23 cellular contexts compared by ENCODE assay signal in the genomic region with DNA sequence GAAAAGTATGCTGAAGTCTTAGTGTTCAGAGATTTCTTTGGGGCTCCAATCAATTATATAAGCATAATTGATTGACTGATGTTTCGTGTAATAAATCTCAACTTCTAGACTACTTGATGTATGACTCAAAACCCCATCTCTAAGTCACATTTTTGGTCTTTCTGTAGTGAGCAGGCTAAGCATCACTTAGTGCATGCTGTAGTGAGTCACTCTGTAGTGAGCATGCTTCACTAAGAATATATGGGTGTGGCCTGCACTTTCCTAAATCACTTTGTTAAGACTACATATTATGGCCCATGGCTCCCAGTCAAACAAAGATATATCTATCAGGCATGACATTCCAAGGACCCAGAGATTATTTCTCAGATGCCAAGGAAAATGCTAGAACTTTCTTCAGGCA.
"Had no signal": no experiment of that assay in that cellular context is flagged by ENCODE, and none has a peak within 500 bp of the region (broad histone marks: within the 10 kb centered on the region; RNA-seq: fewer than 3 reads in every experiment).

No MANE protein-coding gene starts in this region.

- H3K27ac ChIP-seq: breast epithelium, esophagus squamous epithelium had no signal

- H3K27me3 ChIP-seq: breast epithelium, esophagus squamous epithelium had no signal

- H3K4me3 ChIP-seq: breast epithelium, esophagus squamous epithelium, lung had no signal

- H3K27ac Mint-ChIP-seq: activated CD4-positive, alpha-beta T cell treated with anti-CD3 and anti-CD28 coated beads, Interleukin-2, amount 10 ng/mL, durations not matched to agents 7 days and 5 days; activated CD8-positive, alpha-beta T cell treated with anti-CD3 and anti-CD28 coated beads, Interleukin-2, amount 10 ng/mL, durations not matched to agents 7 days and 5 days; dendritic cell treated with granulocyte-macrophage colony-stimulating factor and Interleukin-4, amounts not matched to agents 40 ng/mL and 50 ng/mL, for 4 days had no signal

- DNase-seq: activated CD4-positive, alpha-beta T cell treated with anti-CD3 and anti-CD28 coated beads, Interleukin-2, amount 10 ng/mL, durations not matched to agents 7 days and 5 days; activated CD8-positive, alpha-beta T cell treated with anti-CD3 and anti-CD28 coated beads, Interleukin-2, amount 10 ng/mL, durations not matched to agents 7 days and 5 days; activated effector memory CD4-positive, alpha-beta T cell treated with Interleukin-2 at 50 U/mL for 16 hours; activated naive CD4-positive, alpha-beta T cell treated with anti-CD3 and anti-CD28 coated beads, Interleukin-2, amount 50 U/mL, for 16 hours; activated T-cell treated with anti-CD3 and anti-CD28 coated beads, Interleukin-2, amount 50 U/mL, for 4 hours; aorta; effector memory CD4-positive, alpha-beta T cell; esophagus squamous epithelium; foreskin fibroblast; glutamatergic neuron; hippocampal formation; islet precursor cell; midbrain; retina; stimulated activated CD8-positive, alpha-beta memory T cell treated with anti-CD3 and anti-CD28 coated beads, Interleukin-4, amount 100 ng/mL, for 48 hours; stimulated activated naive CD4-positive, alpha-beta T cell; T1000 had no signal

- H3K36me3 ChIP-seq: breast epithelium, esophagus squamous epithelium had no signal

- H3K4me1 ChIP-seq: breast epithelium, esophagus squamous epithelium had no signal

- H3K9me3 ChIP-seq: breast epithelium, esophagus squamous epithelium had no signal

- H3K27me3 Mint-ChIP-seq: activated CD4-positive, alpha-beta T cell treated with anti-CD3 and anti-CD28 coated beads, Interleukin-2, amount 10 ng/mL, durations not matched to agents 7 days and 5 days; dendritic cell treated with granulocyte-macrophage colony-stimulating factor and Interleukin-4, amounts not matched to agents 40 ng/mL and 50 ng/mL, for 4 days had no signal

- ATAC-seq: activated CD4-positive, CD25-positive, alpha-beta regulatory T cell treated with anti-CD3 and anti-CD28 coated beads, Interleukin-2, amount 50 U/mL, for 24 hours; activated CD8-positive, alpha-beta T cell treated with anti-CD3 and anti-CD28 coated beads, Interleukin-2, amount 10 ng/mL, durations not matched to agents 7 days and 5 days; activated T-cell treated with anti-CD3 and anti-CD28 coated beads, Interleukin-2, amount 50 U/mL, for 4 hours; left lobe of liver had no signal

- H3K4me1 Mint-ChIP-seq: activated CD4-positive, alpha-beta T cell treated with anti-CD3 and anti-CD28 coated beads, Interleukin-2, amount 10 ng/mL, durations not matched to agents 7 days and 5 days; nephron had no signal

- H3K9me3 Mint-ChIP-seq: activated T-cell treated with anti-CD3 and anti-CD28 coated beads, Interleukin-2, amount 50 U/mL, for 4 hours; nephron had no signal

- H3K4me3 Mint-ChIP-seq: activated CD4-positive, alpha-beta T cell treated with anti-CD3 and anti-CD28 coated beads, Interleukin-2, amount 10 ng/mL, durations not matched to agents 7 days and 5 days; activated CD8-positive, alpha-beta T cell treated with anti-CD3 and anti-CD28 coated beads, Interleukin-2, amount 10 ng/mL, durations not matched to agents 7 days and 5 days; activated T-cell treated with anti-CD3 and anti-CD28 coated beads, Interleukin-2, amount 50 U/mL, for 4 hours; dendritic cell treated with granulocyte-macrophage colony-stimulating factor and Interleukin-4, amounts not matched to agents 40 ng/mL and 50 ng/mL, for 4 days; nephron had no signal
